17 cellular contexts compared by ENCODE assay signal in the genomic region with DNA sequence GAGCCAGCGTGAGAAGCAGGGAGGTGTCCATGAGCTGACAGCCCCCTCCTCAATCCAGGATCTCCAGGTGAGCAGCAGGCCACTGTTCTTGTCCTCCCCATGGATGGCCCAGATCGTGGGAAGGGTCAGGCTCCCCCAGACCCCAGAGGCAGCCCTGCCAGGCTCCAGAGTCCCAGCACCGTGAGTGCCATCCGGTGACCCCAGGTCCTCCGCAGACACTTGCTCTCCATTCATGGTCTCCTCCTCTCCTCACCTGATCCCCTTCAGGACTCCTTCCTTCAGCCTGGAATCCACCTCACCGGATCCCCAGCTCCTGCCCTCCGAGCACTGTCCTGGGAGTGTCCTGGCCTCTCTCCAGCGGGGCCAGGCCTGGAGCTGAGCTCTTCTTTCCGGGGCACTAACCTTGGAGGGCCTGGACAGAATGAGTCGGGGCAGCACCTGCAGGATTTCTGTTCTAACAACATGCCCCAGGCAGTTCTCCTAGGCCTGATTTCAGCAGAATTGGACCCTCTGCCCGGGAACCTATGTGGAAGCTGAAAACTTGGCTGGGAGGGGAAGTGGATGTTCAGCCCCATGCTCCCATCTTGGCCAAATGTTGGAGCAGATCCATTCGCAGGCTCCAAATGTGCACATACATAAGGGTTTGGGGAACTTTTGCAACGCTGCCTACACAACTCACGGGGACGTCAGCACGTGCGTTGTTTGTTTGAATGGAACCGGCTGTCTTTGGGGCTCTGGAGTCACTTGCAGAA.
DNase-seq lines count a peak whose midpoint lies in the region; ATAC-seq and TF ChIP-seq lines count a peak whose summit lies in the region.
"Had no signal": no experiment of that assay in that cellular context is flagged by ENCODE, and none has a peak within 500 bp of the region (broad histone marks: within the 10 kb centered on the region; RNA-seq: fewer than 3 reads in every experiment).

No MANE protein-coding gene starts in this region.

- TF ChIP-seq CTCF in left ventricle myocardium inferior (IDR thresholded peaks at IDR 0.05; ENCODE audit: borderline replicate concordance) (no peak), osteoblast (IDR thresholded peaks at IDR 0.05; ENCODE audit: extremely low read depth, low read depth, low read length) (no peak)

- no peaks in the 10 kb centered on the region for H3K36me3 ChIP-seq in left ventricle myocardium inferior
- no peaks in the 10 kb centered on the region for H3K36me3 ChIP-seq in osteoblast (ENCODE audit: insufficient read depth, low read length)
- H3K36me3 ChIP-seq: BLaER1 had no signal

- H2AFZ ChIP-seq in osteoblast (ENCODE audit: low read length) = no peak overlapping the region

- H3K9me3 ChIP-seq in left ventricle myocardium inferior (replicated peaks) (no peaks in the 10 kb centered on the region), osteoblast (ENCODE audit: low read depth, low read length) (no peaks in the 10 kb centered on the region)
- H3K9me3 ChIP-seq: BLaER1 had no signal

- H3K79me2 ChIP-seq in osteoblast (ENCODE audit: insufficient read depth, low read length) = no peaks in the 10 kb centered on the region

- intact Hi-C loops in left ventricle myocardium inferior (cut with micrococcal nuclease) = no loop called here
- intact Hi-C loops in left ventricle myocardium superior (cut with micrococcal nuclease) = no loop called here

- no peak overlapping the region for H3K4me3 ChIP-seq in left ventricle myocardium inferior
- no peak overlapping the region for H3K4me3 ChIP-seq in osteoblast (ENCODE audit: insufficient read depth, low read length)
- H3K4me3 ChIP-seq: BLaER1 had no signal

- H3K27ac ChIP-seq in left ventricle myocardium inferior (replicated peaks) = no peak overlapping the region
- H3K27ac ChIP-seq in osteoblast (ENCODE audit: low read depth, low read length) = no peak overlapping the region

- no peaks in the 10 kb centered on the region for H4K20me1 ChIP-seq in osteoblast (ENCODE audit: insufficient read depth, low read length)
- H4K20me1 ChIP-seq: BLaER1 had no signal

- peak; percentile 2 for DNase-seq in left ventricle myocardium inferior
- DNase-seq in left ventricle myocardium superior = no peak
- DNase-seq in islet precursor cell = peak; percentile 50
- DNase-seq in osteoblast (ENCODE audit: insufficient read length, low spot score, missing footprints) = peak; percentile 66
- DNase-seq in DMS79 treated with DMSO at 0.1 percent for 48 hours (lab: John Stamatoyannopoulos, UW) = no peak
- DNase-seq: CD4-positive, alpha-beta T cell; COR-L47; DMS79; Kasumi-1; NCI-H1694; NCI-H2081 treated with DMSO at 0.1 percent for 48 hours; NCI-H2171 treated with DMSO at 0.1 percent for 48 hours; NCI-H446; NCI-H526 had no signal

- ATAC-seq in left ventricle myocardium superior (no peak), GM21381 (IDR thresholded peaks at IDR 0.05; ENCODE audit: unreplicated experiment) (no peak), HG02938 (IDR thresholded peaks at IDR 0.05; ENCODE audit: unreplicated experiment) (no peak)

- H3K4me1 ChIP-seq in left ventricle myocardium inferior (no peaks in the 10 kb centered on the region), osteoblast (ENCODE audit: insufficient read depth, low read length) (no peaks in the 10 kb centered on the region)

- peaks cover 38% of the 10 kb centered on the region for H3K27me3 ChIP-seq in left ventricle myocardium inferior (ENCODE audit: low read depth)
- H3K27me3 ChIP-seq in osteoblast (ENCODE audit: insufficient read depth, low read length) = no peaks in the 10 kb centered on the region
- H3K27me3 ChIP-seq: BLaER1 had no signal

- H3K4me2 ChIP-seq in osteoblast (ENCODE audit: insufficient read depth, low read length) = no peak overlapping the region

Comparison
In these comparisons a context has a peak if more than half of its experiments do, and no peak if none do; other contexts are left out.
1. DNase-seq: peak in left ventricle myocardium inferior (single experiment), islet precursor cell (single experiment) and osteoblast (single experiment); none in left ventricle myocardium superior (single experiment) and DMS79 treated with DMSO at 0.1 percent for 48 hours (single experiment).